ENCODE assay signal across 8 cellular contexts in the genomic region with DNA sequence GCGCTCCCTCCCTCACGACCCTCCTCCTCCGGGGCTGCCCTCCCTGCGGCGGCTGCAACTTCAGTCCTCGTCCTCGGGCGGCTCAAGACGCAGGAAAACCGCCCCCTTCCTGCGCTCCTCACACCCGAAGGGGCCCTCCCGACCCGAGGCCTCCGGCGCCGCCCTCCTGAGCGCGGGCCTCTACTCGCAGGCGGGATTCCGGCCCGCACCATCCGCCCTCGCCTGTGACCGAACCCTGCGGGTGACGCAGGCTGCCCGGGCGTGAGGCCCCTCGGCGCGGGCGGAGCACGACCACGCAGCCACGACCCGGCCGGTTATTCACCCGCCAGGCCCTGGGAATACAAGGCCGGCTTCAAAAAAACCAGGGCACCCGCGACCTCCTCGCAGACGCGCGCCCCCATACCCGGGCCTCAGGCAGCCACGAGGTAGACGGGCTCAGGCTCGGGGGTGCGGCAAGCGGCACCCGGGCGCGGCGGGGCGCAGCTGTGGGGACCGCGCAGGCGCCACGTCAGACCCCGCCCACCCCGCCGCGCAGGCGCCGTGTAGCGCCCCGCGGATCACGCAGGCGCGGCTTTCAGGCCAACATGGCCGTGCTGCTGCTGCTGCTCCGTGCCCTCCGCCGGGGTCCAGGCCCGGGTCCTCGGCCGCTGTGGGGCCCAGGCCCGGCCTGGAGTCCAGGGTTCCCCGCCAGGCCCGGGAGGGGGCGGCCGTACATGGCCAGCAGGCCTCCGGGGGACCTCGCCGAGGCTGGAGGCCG. TPM values are rescaled to one million over a fixed set of nuclear protein-coding genes. Genes with fewer than 3 reads are reported as not detected.
DNase-seq lines count a peak whose midpoint lies in the region; ATAC-seq lines count a peak whose summit lies in the region.

A gene (plus strand): TSS at position 570 of the 757 bp plus-strand sequence. CDS start 15 bp downstream, at position 585.

- DNase-seq in AML-193 (lab: John Stamatoyannopoulos, UW) = peak; percentile 68 to 82
- DNase-seq in NCI-H524 treated with DMSO at 0.1 percent for 48 hours (lab: John Stamatoyannopoulos, UW) = peak; percentile 37
- peak; percentile 87 to 89 for DNase-seq in activated CD4-positive, alpha-beta T cell treated with anti-CD3 and anti-CD28 coated beads for 4 hours
- peak; percentile 74 to 90 for DNase-seq in left colon
- DNase-seq in stimulated activated CD4-positive, alpha-beta T cell treated with anti-CD3 and anti-CD28 coated beads, Interleukin-1b, Interleukin-23, amount 100 ng/mL, for 4 hours (ENCODE audit: low read depth in 2 of 2) = peak; percentile 87 to 90

- intact Hi-C loops in left colon (cut with DNase I, micrococcal nuclease) = loop anchor here in 1 of 2 donors (10.0 kb wide), 1 partner anchor 163 kb away; no protein-coding TSS in a partner anchor

- peak within 1 kb of the TSS; percentile 65 for H3K27ac ChIP-seq in cingulate gyrus (ENCODE audit: low read depth, low read length)

- ATAC-seq in GM19025 (IDR thresholded peaks at IDR 0.05; ENCODE audit: low read depth, unreplicated experiment) = peak; percentile 62
- peak; percentile 63 for ATAC-seq in HG03196 (IDR thresholded peaks at IDR 0.05; ENCODE audit: unreplicated experiment)
- peak; percentile 80 for ATAC-seq in left colon

RNA-seq across cellular contexts. Expression of the gene that starts here (rescaled TPM):
- 100 to 1,000 TPM; 106 to 146 TPM for total RNA-seq in left colon

Comparison
In these comparisons a context has a peak if more than half of its experiments do, and no peak if none do; other contexts are left out.
1. Peak in every context shown above with its lines: DNase-seq, ATAC-seq and H3K27ac ChIP-seq.
2. DNase-seq: peak in every context shown above with its lines; median percentile 88 in stimulated activated CD4-positive, alpha-beta T cell treated with anti-CD3 and anti-CD28 coated beads, Interleukin-1b, Interleukin-23, amount 100 ng/mL, for 4 hours; 88 in activated CD4-positive, alpha-beta T cell treated with anti-CD3 and anti-CD28 coated beads for 4 hours; 82 in left colon; 75 in AML-193; 37 in NCI-H524 treated with DMSO at 0.1 percent for 48 hours.